ENCODE assay signal across 16 cellular contexts in the genomic region with DNA sequence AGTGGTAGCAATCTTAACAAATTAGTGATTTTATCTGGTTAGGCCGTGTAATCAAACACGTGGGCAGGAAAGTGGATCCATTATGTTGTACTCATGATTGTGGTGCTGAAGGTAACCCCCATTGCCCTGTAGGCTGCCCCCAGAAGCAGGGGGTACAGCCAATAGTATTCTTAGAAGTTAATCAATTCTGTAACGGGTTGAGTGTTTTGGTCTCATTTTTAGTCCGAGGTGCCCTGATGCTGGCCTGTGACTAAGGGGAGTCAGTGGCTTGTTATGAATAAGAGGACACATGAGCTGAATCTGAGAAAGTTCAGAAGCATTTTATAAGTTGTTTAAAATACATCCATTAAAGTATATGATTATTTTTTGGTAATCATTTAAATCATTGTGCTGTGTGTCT. TPM values are rescaled to one million over a fixed set of nuclear protein-coding genes. Genes with fewer than 3 reads are reported as not detected.
A peak's percentile ranks its signal among the peaks of the same experiment; 100 is the strongest.
DNase-seq lines count a peak whose midpoint lies in the region; ATAC-seq, FAIRE-seq and TF ChIP-seq lines count a peak whose summit lies in the region.
"Had no signal": no experiment of that assay in that cellular context is flagged by ENCODE, and none has a peak within 500 bp of the region (broad histone marks: within the 10 kb centered on the region; RNA-seq: fewer than 3 reads in every experiment).

No MANE protein-coding gene starts in this region.

- peaks cover 49% of the 10 kb centered on the region for H3K27me3 Mint-ChIP-seq in stimulated activated memory B cell treated with anti-CD40 and anti-IgM and Interleukin-4, amounts not matched to agents 10 μg/mL and 1 μg/mL and 100 μg/mL, for 72 hours

- CTCF ChIA-PET in PC-9 (lab: Charles Lee): no interaction called here

- H3K4me1 ChIP-seq in PC-9 (replicated peaks; ENCODE audit: insufficient read depth) (peaks cover 98% of the 10 kb centered on the region), keratinocyte (ENCODE audit: control insufficient read depth, extremely low read depth, insufficient read depth, low read length) (peaks cover 55% of the 10 kb centered on the region)
- H3K4me1 ChIP-seq: neural progenitor cell had no signal

- peak overlapping the region; percentile 42 for H3K9ac ChIP-seq in keratinocyte (ENCODE audit: control insufficient read depth, extremely low read depth, insufficient read depth, low read length)
- H3K9ac ChIP-seq: neural progenitor cell had no signal

- no peak for TF ChIP-seq CTCF in PC-9 (conservative IDR thresholded peaks at IDR 0.05)
- no peak for TF ChIP-seq CTCF in keratinocyte (optimal IDR thresholded peaks at IDR 0.05 in 1 of 3, IDR thresholded peaks at IDR 0.05 in 1 of 3, conservative IDR thresholded peaks at IDR 0.05 in 1 of 3; ENCODE audit: extremely low read depth in 1 of 3, insufficient read depth in 2 of 3, low read length in 3 of 3)

- intact Hi-C loops in PC-9 (cut with micrococcal nuclease; ENCODE audit: unreplicated experiment): loop anchor here (1.0 to 2.0 kb wide), 2 partner anchors 20 to 367 kb away; no protein-coding TSS in a partner anchor

- H3K4me1 Mint-ChIP-seq in stimulated activated memory B cell treated with anti-CD40 and anti-IgM and Interleukin-4, amounts not matched to agents 10 μg/mL and 1 μg/mL and 100 μg/mL, for 72 hours: no peaks in the 10 kb centered on the region

- H3K9me1 ChIP-seq in keratinocyte (ENCODE audit: control insufficient read depth, extremely low read depth, insufficient read depth, low read length): no peaks in the 10 kb centered on the region

- H4K20me1 ChIP-seq in PC-9 (ENCODE audit: insufficient read depth) (peaks cover 33% of the 10 kb centered on the region), keratinocyte (ENCODE audit: control insufficient read depth, extremely low read depth, insufficient read depth, low read length) (no peaks in the 10 kb centered on the region)

- peaks cover 3% of the 10 kb centered on the region for H3K9me3 Mint-ChIP-seq in stimulated activated memory B cell treated with anti-CD40 and anti-IgM and Interleukin-4, amounts not matched to agents 10 μg/mL and 1 μg/mL and 100 μg/mL, for 72 hours

- H3K27ac ChIP-seq in PC-9 (peak overlapping the region; percentile 87), keratinocyte (ENCODE audit: control insufficient read depth, insufficient read depth, low read length) (peak overlapping the region; percentile 78)
- H3K27ac ChIP-seq: neural progenitor cell had no signal

- H3K27ac Mint-ChIP-seq in stimulated activated memory B cell treated with anti-CD40 and anti-IgM and Interleukin-4, amounts not matched to agents 10 μg/mL and 1 μg/mL and 100 μg/mL, for 72 hours: no peak overlapping the region
- H3K27ac Mint-ChIP-seq: neural progenitor cell; T-helper 2 cell treated with Interferon-gamma antibody and Interleukin-4, amounts not matched to agents 5 μg/mL and 100 μg/mL, for 36 hours had no signal

- H3K4me3 Mint-ChIP-seq in stimulated activated memory B cell treated with anti-CD40 and anti-IgM and Interleukin-4, amounts not matched to agents 10 μg/mL and 1 μg/mL and 100 μg/mL, for 72 hours: no peak overlapping the region
- H3K4me3 Mint-ChIP-seq: CD14-positive monocyte, neural progenitor cell had no signal

- peaks cover 55% of the 10 kb centered on the region for H3F3A ChIP-seq in PC-9 (ENCODE audit: insufficient read depth, low read depth)

- H3K9me2 ChIP-seq in PC-9 (ENCODE audit: insufficient read depth): no peaks in the 10 kb centered on the region

- BruUV-seq in PC-9 (replicated peaks; lab: Mats Ljungman, UMichigan): no TSS peak

- H3K36me3 Mint-ChIP-seq in stimulated activated memory B cell treated with anti-CD40 and anti-IgM and Interleukin-4, amounts not matched to agents 10 μg/mL and 1 μg/mL and 100 μg/mL, for 72 hours: no peaks in the 10 kb centered on the region
- H3K36me3 Mint-ChIP-seq: CD14-positive monocyte, neural progenitor cell had no signal

- POLR2A ChIA-PET in PC-9 (lab: Charles Lee; ENCODE audit: unreplicated experiment): interaction anchor here (0.7 kb wide), 1 partner anchor 9 kb away, joined by 5 read pairs; a partner anchor contains a TSS

- dilution Hi-C loops in keratinocyte (cut with MboI; ENCODE audit: extremely low pct_ligation_motif_present, low sequenced_read_pairs): no loop called here

- no peaks in the 10 kb centered on the region; the same call in 1 of the 2 replicates for H3K36me3 ChIP-seq in PC-9 (ENCODE audit: low read depth)
- H3K36me3 ChIP-seq in keratinocyte (ENCODE audit: control insufficient read depth in 2 of 2, extremely low read depth in 1 of 2, insufficient read depth in 2 of 2, low read length in 2 of 2): peaks cover 8 to 9% of the 10 kb centered on the region in 2 experiments
- H3K36me3 ChIP-seq: neural progenitor cell had no signal

- H3K27me3 ChIP-seq in PC-9 (ENCODE audit: insufficient read depth, low read depth) (no peaks in the 10 kb centered on the region), keratinocyte (ENCODE audit: control insufficient read depth, extremely low read depth, insufficient read depth, low read length) (no peaks in the 10 kb centered on the region)

- H3K4me3 ChIP-seq in PC-9: peak overlapping the region; percentile 15; the same call in 1 of the 2 replicates
- H3K4me3 ChIP-seq in keratinocyte (ENCODE audit: control insufficient read depth in 2 of 3, extremely low read depth in 1 of 3, insufficient read depth in 2 of 3, low read depth in 1 of 3, low read length in 3 of 3): no peak overlapping the region
- H3K4me3 ChIP-seq: neural progenitor cell had no signal

- FAIRE-seq in keratinocyte (lab: Jason Lieb, UNC): no peak
- FAIRE-seq: H54 had no signal

- peak; percentile 87 to 90 for ATAC-seq in activated CD4-positive, CD25-positive, alpha-beta regulatory T cell treated with anti-CD3 and anti-CD28 coated beads, Interleukin-2, amount 50 U/mL, for 24 hours
- no peak for ATAC-seq in stimulated activated memory B cell treated with anti-CD40 and anti-IgM and Interleukin-4, amounts not matched to agents 10 μg/mL and 1 μg/mL and 100 μg/mL, for 72 hours
- ATAC-seq in GM21381 (IDR thresholded peaks at IDR 0.05; ENCODE audit: unreplicated experiment) (no peak), HG03439 (IDR thresholded peaks at IDR 0.05; ENCODE audit: unreplicated experiment) (no peak)

- H3K4me2 ChIP-seq in PC-9: peak overlapping the region; percentile 83
- H3K4me2 ChIP-seq in keratinocyte (ENCODE audit: control insufficient read depth, extremely low read depth, insufficient read depth, low read depth, low read length): peak overlapping the region; percentile 62
- H3K4me2 ChIP-seq: neural progenitor cell had no signal

- no peaks in the 10 kb centered on the region for H3K9me3 ChIP-seq in PC-9 (ENCODE audit: insufficient read depth, low read depth)
- H3K9me3 ChIP-seq in keratinocyte (ENCODE audit: control insufficient read depth, low read depth, low read length): no peaks in the 10 kb centered on the region

- H3K79me2 ChIP-seq in PC-9 (ENCODE audit: low read depth): peaks cover 97% of the 10 kb centered on the region
- H3K79me2 ChIP-seq in keratinocyte (ENCODE audit: control insufficient read depth, insufficient read depth, low read length): peaks cover 85% of the 10 kb centered on the region

- DNase-seq in activated CD4-positive, CD25-positive, alpha-beta regulatory T cell treated with anti-CD3 and anti-CD28 coated beads, Interleukin-2, amount 50 U/mL, for 72 hours: no peak
- DNase-seq in PC-9: peak in 1 of 2 experiments; percentile 50
- DNase-seq in keratinocyte (ENCODE audit: low read depth, low spot score): no peak
- DNase-seq in stimulated activated CD8-positive, alpha-beta memory T cell treated with anti-CD3 and anti-CD28 coated beads, Interleukin-4, amount 100 ng/mL, for 48 hours: peak; percentile 34
- DNase-seq: 8988T; NCI-H1048; SIG-M5; stimulated activated naive CD4-positive, alpha-beta T cell treated with Interleukin-2 at 50 U/mL for 16 hours had no signal

- H2AFZ ChIP-seq in PC-9: no peak overlapping the region
- H2AFZ ChIP-seq in keratinocyte (ENCODE audit: control insufficient read depth, low read length): no peak overlapping the region
- H2AFZ ChIP-seq: neural progenitor cell had no signal

RNA-seq across cellular contexts. Expression of a gene that starts 8.6 kb away (rescaled TPM):
- total RNA-seq in PC-9 (2021): 127 and 163 TPM in 2 replicates
- 91.0 to 153 TPM (median 96.7 TPM) in 3 replicates for polyA plus RNA-seq in keratinocyte
- polyA plus RNA-seq in keratinocyte (2011; ENCODE audit: low read depth): 38.1 TPM
- 102 and 135 TPM in 2 replicates for polyA plus RNA-seq in keratinocyte (2011; cell fraction: cytosol; rRNA removed)
- 154 and 178 TPM in 2 replicates for polyA plus RNA-seq in keratinocyte (2011; cell fraction: nucleus; rRNA removed)
- 76.1 and 76.9 TPM in 2 replicates for polyA plus RNA-seq in keratinocyte (2012; ENCODE audit: low replicate concordance)
- 99.9 to 166 TPM (median 147 TPM) in 3 replicates for polyA minus RNA-seq in keratinocyte
- polyA minus RNA-seq in keratinocyte (2011; cell fraction: cytosol; rRNA and poly(A)+ RNA removed): 168 TPM
- 123 and 210 TPM in 2 replicates for polyA minus RNA-seq in keratinocyte (2011; cell fraction: nucleus; rRNA and poly(A)+ RNA removed)

Comparison
In these comparisons a context has a peak if more than half of its experiments do, and no peak if none do; other contexts are left out.
1. ATAC-seq: peak in activated CD4-positive, CD25-positive, alpha-beta regulatory T cell treated with anti-CD3 and anti-CD28 coated beads, Interleukin-2, amount 50 U/mL, for 24 hours (2 of 2); none in stimulated activated memory B cell treated with anti-CD40 and anti-IgM and Interleukin-4, amounts not matched to agents 10 μg/mL and 1 μg/mL and 100 μg/mL, for 72 hours (single experiment), GM21381 (single experiment) and HG03439 (single experiment).